In genomic region chr6:5846335-5846734, GRCh38 we compare ENCODE assay signal across 18 cellular contexts.
"Had no signal": no experiment of that assay in that cellular context is flagged by ENCODE, and none has a peak within 500 bp of the region (broad histone marks: within the 10 kb centered on the region; RNA-seq: fewer than 3 reads in every experiment).

No MANE protein-coding gene starts in this region.

- H3K36me3 ChIP-seq: colonic mucosa, esophagus muscularis mucosa, gastroesophageal sphincter, heart left ventricle, left lung, lower lobe of right lung had no signal

- H3K9me3 ChIP-seq: colonic mucosa, lower lobe of right lung, mucosa of descending colon had no signal

- H3K27me3 ChIP-seq: colonic mucosa, dorsolateral prefrontal cortex had no signal

- H3K27ac ChIP-seq: colonic mucosa, dorsolateral prefrontal cortex, esophagus muscularis mucosa, foreskin keratinocyte, gastroesophageal sphincter, heart left ventricle, left lung, lower lobe of right lung had no signal

- H3K4me1 ChIP-seq: colonic mucosa, foreskin keratinocyte had no signal

- H3K4me3 ChIP-seq: colonic mucosa, dorsolateral prefrontal cortex, esophagus muscularis mucosa, gastroesophageal sphincter, heart left ventricle, left lung, lower lobe of right lung, mucosa of descending colon had no signal

- ATAC-seq: foreskin keratinocyte, gastroesophageal sphincter, heart left ventricle, left cardiac atrium, left lung, left ventricle myocardium superior, lower lobe of right lung, mucosa of descending colon had no signal

- H3K36me3 Mint-ChIP-seq: mesothelial cell of epicardium had no signal

- H3K27ac Mint-ChIP-seq: mesothelial cell of epicardium had no signal

- H3K4me3 Mint-ChIP-seq: mesothelial cell of epicardium had no signal

- DNase-seq: cerebellar nuclear complex; colonic mucosa; dermis blood vessel endothelial cell; dorsolateral prefrontal cortex; effector CD4-positive, alpha-beta T cell; effector memory CD4-positive, alpha-beta T cell; foreskin keratinocyte; heart left ventricle; hippocampal formation; left cardiac atrium; left lung; left ventricle myocardium superior; lower lobe of right lung; mesenchymal stem cell; mucosa of descending colon had no signal
